ENCODE assay signal across 18 cellular contexts in the genomic region with DNA sequence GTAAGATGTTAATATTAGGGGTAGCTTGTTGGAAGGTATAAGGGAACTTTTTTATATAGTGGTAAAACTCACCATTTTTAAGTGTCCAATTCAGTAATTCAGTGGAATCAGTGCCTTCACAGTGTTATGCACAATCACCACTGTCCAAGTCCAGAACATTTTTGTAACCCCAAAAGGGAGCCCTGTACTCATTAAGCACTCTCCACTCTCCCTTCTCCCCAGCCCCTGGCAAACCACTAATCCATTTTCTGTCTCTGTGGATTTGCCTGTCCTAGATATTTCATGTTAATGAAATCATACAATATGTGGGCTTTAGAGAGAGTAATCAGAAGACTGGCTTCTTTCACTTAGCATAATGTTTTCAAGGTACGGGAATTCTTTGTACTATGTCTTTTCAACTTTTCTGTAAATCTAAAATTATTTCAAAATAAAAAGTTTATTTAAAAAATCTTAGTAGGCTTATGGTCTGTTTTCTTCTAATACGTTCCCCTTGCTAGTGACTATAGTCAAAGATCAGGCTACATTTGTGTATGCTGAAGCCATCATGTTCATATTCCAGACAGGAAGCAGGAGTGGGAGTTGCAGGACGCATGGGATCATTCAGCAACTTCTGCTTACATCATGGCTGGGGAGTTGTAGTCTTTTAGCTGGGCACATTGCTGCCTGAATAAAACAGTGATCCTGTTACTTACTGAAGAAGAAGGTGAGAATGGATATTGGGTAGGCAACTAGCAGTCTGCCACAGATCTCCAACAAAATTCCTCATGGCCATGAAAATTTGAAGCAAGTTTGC. TPM values are rescaled to one million over a fixed set of nuclear protein-coding genes. Genes with fewer than 3 reads are reported as not detected.
DNase-seq lines count a peak whose midpoint lies in the region; ATAC-seq and TF ChIP-seq lines count a peak whose summit lies in the region.
"Had no signal": no experiment of that assay in that cellular context is flagged by ENCODE, and none has a peak within 500 bp of the region (broad histone marks: within the 10 kb centered on the region; RNA-seq: fewer than 3 reads in every experiment).

No MANE protein-coding gene starts in this region.

- TF ChIP-seq RAD21 in SK-N-SH (IDR thresholded peaks at IDR 0.05; ENCODE audit: low read length) = no peak

- H2AFZ ChIP-seq in SK-N-SH (ENCODE audit: low read depth) = peak overlapping the region; percentile 12; the same call in 1 of the 2 replicates
- no peak overlapping the region for H2AFZ ChIP-seq in smooth muscle cell (ENCODE audit: low read depth)

- no peak overlapping the region for H3K4me2 ChIP-seq in SK-N-SH
- peak overlapping the region; percentile 46 for H3K4me2 ChIP-seq in smooth muscle cell

- ATAC-seq in SK-N-SH treated with all-trans-retinoic acid at 6 μM for 48 hours = no peak
- ATAC-seq: CD8-positive, alpha-beta T cell; HCT116 had no signal

- 0 out of 2 replicates have a peak, but pooled peaks cover 4% of the 10 kb centered on the region for H3K9me3 ChIP-seq in SK-N-SH
- H3K9me3 ChIP-seq in smooth muscle cell (replicated peaks; ENCODE audit: low read depth) = no peaks in the 10 kb centered on the region
- H3K9me3 ChIP-seq in uterus = no peaks in the 10 kb centered on the region
- H3K9me3 ChIP-seq: Peyer's patch had no signal

- POLR2A ChIA-PET in SK-N-SH (lab: Yijun Ruan, JAX) = no interaction called here

- H3K4me3 ChIP-seq in SK-N-SH (ENCODE audit: low read depth in 2 of 2, low read length in 1 of 2) = no peak overlapping the region
- no peak overlapping the region for H3K4me3 ChIP-seq in fibroblast of the aortic adventitia (ENCODE audit: low read depth, low read length)
- no peak overlapping the region for H3K4me3 ChIP-seq in smooth muscle cell
- H3K4me3 ChIP-seq in uterus = no peak overlapping the region
- H3K4me3 ChIP-seq: Peyer's patch had no signal

- CTCF ChIA-PET in SK-N-SH (lab: Yijun Ruan, JAX) = interaction anchor here (0.8 to 1.8 kb wide), 4 partner anchors 9 to 19 kb away, joined by 3 to 7 read pairs (median 4); no protein-coding TSS in a partner anchor

- WGBS in SK-N-SH (ENCODE audit: low lambda C conversion rate) = 81% methylated on average over 3 of the region's 3 CpGs
- 37% methylated on average over 3 of the region's 3 CpGs for WGBS in smooth muscle cell (ENCODE audit: low lambda C conversion rate)

- no peak for TF ChIP-seq CTCF in SK-N-SH (IDR thresholded peaks at IDR 0.05)
- no peak for TF ChIP-seq CTCF in fibroblast of the aortic adventitia (IDR thresholded peaks at IDR 0.05; ENCODE audit: insufficient read depth, low read length)
- no peak for TF ChIP-seq CTCF in smooth muscle cell (IDR thresholded peaks at IDR 0.05; ENCODE audit: borderline replicate concordance, insufficient read depth, poor library complexity, severe bottlenecking)
- no peak for TF ChIP-seq CTCF in uterus (IDR thresholded peaks at IDR 0.05)

- H3K79me2 ChIP-seq in SK-N-SH (ENCODE audit: insufficient read depth) (no peaks in the 10 kb centered on the region), smooth muscle cell (ENCODE audit: low read depth) (no peaks in the 10 kb centered on the region)

- H3K9me2 ChIP-seq in SK-N-SH = no peaks in the 10 kb centered on the region

- H3K27me3 ChIP-seq in SK-N-SH (ENCODE audit: insufficient read depth) (no peaks in the 10 kb centered on the region), smooth muscle cell (ENCODE audit: low read depth) (no peaks in the 10 kb centered on the region), uterus (no peaks in the 10 kb centered on the region)
- H3K27me3 ChIP-seq: Peyer's patch had no signal

- TF ChIP-seq POLR2A in uterus (IDR thresholded peaks at IDR 0.05) = no peak

- H4K20me1 ChIP-seq in SK-N-SH (ENCODE audit: insufficient read depth) (no peaks in the 10 kb centered on the region), smooth muscle cell (ENCODE audit: low read depth) (no peaks in the 10 kb centered on the region)

- H3K9ac ChIP-seq in SK-N-SH (no peak overlapping the region), smooth muscle cell (ENCODE audit: low read depth) (no peak overlapping the region)

- H3K4me1 ChIP-seq in SK-N-SH (ENCODE audit: control insufficient read depth in 1 of 2, insufficient read depth in 2 of 2, low read depth in 1 of 2, low read length in 1 of 2) (peaks cover 4% of the 10 kb centered on the region in 2 experiments; a peak in 3 of 4 replicates), smooth muscle cell (ENCODE audit: low read depth) (no peaks in the 10 kb centered on the region), uterus (peaks cover 0 to 2% of the 10 kb centered on the region in 2 donors)
- H3K4me1 ChIP-seq: Peyer's patch had no signal

- H3K36me3 ChIP-seq in SK-N-SH (replicated peaks in 1 of 2; ENCODE audit: control insufficient read depth in 1 of 2, insufficient read depth in 2 of 2, low read length in 1 of 2) (no peaks in the 10 kb centered on the region), smooth muscle cell (ENCODE audit: low read depth) (no peaks in the 10 kb centered on the region), uterus (no peaks in the 10 kb centered on the region)
- H3K36me3 ChIP-seq: Peyer's patch had no signal

- no peak for TF ChIP-seq EP300 in SK-N-SH (IDR thresholded peaks at IDR 0.05; ENCODE audit: borderline replicate concordance in 1 of 2, low read depth in 1 of 2, low read length in 1 of 2)

- DNase-seq in SK-N-SH = no peak
- DNase-seq in amniotic epithelial cell (ENCODE audit: low read depth) = peak; percentile 52
- peak; percentile 39 for DNase-seq in fibroblast of the aortic adventitia (ENCODE audit: low read depth)
- DNase-seq in smooth muscle cell (lab: John Stamatoyannopoulos, UW; ENCODE audit: unreplicated experiment) = no peak
- DNase-seq in SIG-M5 treated with dmso at 0.1 percent for 504 hours (lab: John Stamatoyannopoulos, UW; ENCODE audit: unreplicated experiment) = no peak
- DNase-seq in UCSD-AML1 (lab: John Stamatoyannopoulos, UW; ENCODE audit: unreplicated experiment) = no peak
- DNase-seq in uterus = no peak
- DNase-seq: 8988T; CD8-positive, alpha-beta T cell; DMS79; KBM-7; NCI-H1436; NCI-H2081; NCI-H510A; Peyer's patch; SHP77 had no signal

- intact Hi-C loops in uterus (cut with DNase I; ENCODE audit: low total_unique reads) = no loop called here

- H3F3A ChIP-seq in SK-N-SH (replicated peaks; ENCODE audit: insufficient read depth) = peaks cover 4% of the 10 kb centered on the region
- H3F3A ChIP-seq in smooth muscle cell (ENCODE audit: low read depth) = no peaks in the 10 kb centered on the region

- no peak overlapping the region for H3K27ac ChIP-seq in SK-N-SH (ENCODE audit: low read depth in 2 of 2, low read length in 1 of 2)
- H3K27ac ChIP-seq in smooth muscle cell (ENCODE audit: low read depth) = peak overlapping the region; percentile 71
- H3K27ac ChIP-seq in uterus = no peak overlapping the region
- H3K27ac ChIP-seq: Peyer's patch had no signal

TF ChIP-seq in SK-N-SH, 30 proteins besides CTCF, POLR2A, EP300 and RAD21 (continues in another document):
- TF ChIP-seq SIN3A (IDR thresholded peaks at IDR 0.05; ENCODE audit: borderline replicate concordance, low read depth, low read length) = no peak
- no peak for TF ChIP-seq TEAD4 (IDR thresholded peaks at IDR 0.05; ENCODE audit: borderline replicate concordance, insufficient read depth)
- TF ChIP-seq SMC3 (IDR thresholded peaks at IDR 0.05; ENCODE audit: low read depth, low read length) = no peak
- no peak for TF ChIP-seq EZH2phosphoT487 (IDR thresholded peaks at IDR 0.05; ENCODE audit: borderline replicate concordance, low read depth)
- TF ChIP-seq NFIC (IDR thresholded peaks at IDR 0.05; ENCODE audit: borderline replicate concordance) = no peak
- TF ChIP-seq POLR2AphosphoS5 (IDR thresholded peaks at IDR 0.05; ENCODE audit: low read depth, low read length) = no peak

TF ChIP-seq in SK-N-SH treated with all-trans-retinoic acid at 6 μM for 48 hours, 23 proteins besides CTCF, POLR2A, EP300 and RAD21:
- TF ChIP-seq ZFP30 (CRISPR knock-in tag; IDR thresholded peaks at IDR 0.05) = no peak
- TF ChIP-seq ZNF70 (CRISPR knock-in tag; IDR thresholded peaks at IDR 0.05) = no peak
- no peak for TF ChIP-seq ARNTL (CRISPR knock-in tag; IDR thresholded peaks at IDR 0.05; ENCODE audit: borderline replicate concordance, low read depth)
- no peak for TF ChIP-seq ZC3H10 (CRISPR knock-in tag; IDR thresholded peaks at IDR 0.05)
- TF ChIP-seq RARB (CRISPR knock-in tag; IDR thresholded peaks at IDR 0.05) = no peak
- TF ChIP-seq SNAI2 (CRISPR knock-in tag; IDR thresholded peaks at IDR 0.05) = no peak
- TF ChIP-seq, protein P1, sequence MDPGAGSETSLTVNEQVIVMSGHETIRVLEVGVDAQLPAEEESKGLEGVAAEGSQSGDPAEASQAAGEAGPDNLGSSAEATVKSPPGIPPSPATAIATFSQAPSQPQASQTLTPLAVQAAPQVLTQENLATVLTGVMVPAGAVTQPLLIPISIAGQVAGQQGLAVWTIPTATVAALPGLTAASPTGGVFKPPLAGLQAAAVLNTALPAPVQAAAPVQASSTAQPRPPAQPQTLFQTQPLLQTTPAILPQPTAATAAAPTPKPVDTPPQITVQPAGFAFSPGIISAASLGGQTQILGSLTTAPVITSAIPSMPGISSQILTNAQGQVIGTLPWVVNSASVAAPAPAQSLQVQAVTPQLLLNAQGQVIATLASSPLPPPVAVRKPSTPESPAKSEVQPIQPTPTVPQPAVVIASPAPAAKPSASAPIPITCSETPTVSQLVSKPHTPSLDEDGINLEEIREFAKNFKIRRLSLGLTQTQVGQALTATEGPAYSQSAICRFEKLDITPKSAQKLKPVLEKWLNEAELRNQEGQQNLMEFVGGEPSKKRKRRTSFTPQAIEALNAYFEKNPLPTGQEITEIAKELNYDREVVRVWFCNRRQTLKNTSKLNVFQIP (CRISPR knock-in tag; IDR thresholded peaks at IDR 0.05; ENCODE audit: borderline replicate concordance, low read depth) = no peak
- no peak for TF ChIP-seq ZNF565 (CRISPR knock-in tag; conservative IDR thresholded peaks at IDR 0.05; ENCODE audit: low read depth)
- TF ChIP-seq GLIS3 (CRISPR knock-in tag; IDR thresholded peaks at IDR 0.05) = no peak

RNA-seq across cellular contexts. Expression of a gene that starts 35.4 kb away (rescaled TPM):
- polyA plus RNA-seq in SK-N-SH (2012; rRNA removed) = 70.3 and 108 TPM in 2 replicates
- 111 and 125 TPM in 2 replicates for polyA plus RNA-seq in SK-N-SH (2012; cell fraction: cytosol; rRNA removed)
- 48.3 and 80.9 TPM in 2 replicates for polyA plus RNA-seq in SK-N-SH (2012; cell fraction: nucleus; rRNA removed)
- total RNA-seq in fibroblast of the aortic adventitia (ENCODE audit: low replicate concordance) = 94.9 and 102 TPM in 2 replicates
- total RNA-seq in smooth muscle cell = 81.6 and 112 TPM in 2 replicates
- 71.0 and 80.4 TPM in 2 replicates for polyA plus RNA-seq in smooth muscle cell
- 100 to 1,000 TPM in 1 of 4 donors, 10 to 100 TPM in 3; 46.4 to 121 (median 77.3) TPM for total RNA-seq in uterus

RNA-seq across cellular contexts. Expression of a gene that starts 41.9 kb away (rescaled TPM):
- polyA plus RNA-seq in SK-N-SH (2012; rRNA removed) = 71.8 and 84.6 TPM in 2 replicates
- 101 and 119 TPM in 2 replicates for polyA plus RNA-seq in SK-N-SH (2012; cell fraction: cytosol; rRNA removed)
- 20.9 and 36.2 TPM in 2 replicates for polyA plus RNA-seq in SK-N-SH (2012; cell fraction: nucleus; rRNA removed)
- total RNA-seq in fibroblast of the aortic adventitia (ENCODE audit: low replicate concordance) = 58.1 and 126 TPM in 2 replicates
- 16.1 and 25.7 TPM in 2 replicates for total RNA-seq in smooth muscle cell
- polyA plus RNA-seq in smooth muscle cell = 24.4 and 25.5 TPM in 2 replicates
- total RNA-seq in uterus = 10 to 100 TPM; 38.9 to 58.8 (median 52.2) TPM

Comparison
In these comparisons a context has a peak if more than half of its experiments do, and no peak if none do; other contexts are left out.
1. DNase-seq: peak in amniotic epithelial cell (single experiment) and fibroblast of the aortic adventitia (single experiment); none in SK-N-SH (single experiment), smooth muscle cell (single experiment), SIG-M5 treated with dmso at 0.1 percent for 504 hours (single experiment), UCSD-AML1 (single experiment) and uterus (0 of 2).